In the genomic region with DNA sequence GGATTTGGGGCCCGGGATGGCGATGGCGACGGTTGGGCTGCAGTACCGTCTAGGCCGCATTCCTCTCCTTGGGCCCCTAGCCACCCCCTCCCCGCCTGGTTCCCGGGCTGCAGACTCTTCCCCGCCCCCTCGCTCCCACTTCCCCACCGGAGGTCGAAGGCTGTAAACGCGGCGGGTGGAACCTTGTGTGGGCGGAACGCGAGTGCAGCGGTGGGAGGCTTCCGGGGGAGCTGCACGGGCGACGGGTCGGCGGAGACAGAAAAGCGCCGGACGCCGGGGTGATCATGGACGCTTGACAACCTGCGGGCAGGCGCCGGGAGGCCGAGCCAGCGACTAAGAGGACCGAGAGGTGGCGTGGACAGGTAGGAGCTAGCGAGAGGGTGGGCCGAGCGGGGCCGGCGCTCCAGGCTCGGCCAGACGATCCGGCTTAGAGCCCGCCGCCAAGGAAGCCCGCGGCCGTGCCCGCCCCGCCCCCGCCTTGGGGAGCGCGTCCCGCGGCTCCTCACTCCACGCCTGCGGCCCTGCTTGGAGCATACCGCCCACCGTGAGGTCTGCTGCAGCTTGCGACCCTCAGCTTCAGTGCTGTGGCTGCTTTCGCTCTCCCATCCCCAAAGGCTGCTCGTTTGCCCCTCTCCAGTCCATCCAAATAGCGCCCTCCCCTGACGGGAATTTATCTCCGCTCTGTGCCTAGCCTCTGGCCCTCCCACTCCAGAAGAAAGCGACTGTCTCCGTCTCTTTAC, we compare ENCODE assay signal across 1 cellular context.
TF ChIP-seq lines count a peak whose summit lies in the region.

A gene (plus strand): TSS at position 269 of the 740 bp plus-strand sequence. CDS start 2,126 bp downstream, outside the sequence.

TF ChIP-seq in SK-N-SH, 30 proteins besides CTCF, POLR2A, EP300 and RAD21 (continued from another document):
- TF ChIP-seq, protein P1, sequence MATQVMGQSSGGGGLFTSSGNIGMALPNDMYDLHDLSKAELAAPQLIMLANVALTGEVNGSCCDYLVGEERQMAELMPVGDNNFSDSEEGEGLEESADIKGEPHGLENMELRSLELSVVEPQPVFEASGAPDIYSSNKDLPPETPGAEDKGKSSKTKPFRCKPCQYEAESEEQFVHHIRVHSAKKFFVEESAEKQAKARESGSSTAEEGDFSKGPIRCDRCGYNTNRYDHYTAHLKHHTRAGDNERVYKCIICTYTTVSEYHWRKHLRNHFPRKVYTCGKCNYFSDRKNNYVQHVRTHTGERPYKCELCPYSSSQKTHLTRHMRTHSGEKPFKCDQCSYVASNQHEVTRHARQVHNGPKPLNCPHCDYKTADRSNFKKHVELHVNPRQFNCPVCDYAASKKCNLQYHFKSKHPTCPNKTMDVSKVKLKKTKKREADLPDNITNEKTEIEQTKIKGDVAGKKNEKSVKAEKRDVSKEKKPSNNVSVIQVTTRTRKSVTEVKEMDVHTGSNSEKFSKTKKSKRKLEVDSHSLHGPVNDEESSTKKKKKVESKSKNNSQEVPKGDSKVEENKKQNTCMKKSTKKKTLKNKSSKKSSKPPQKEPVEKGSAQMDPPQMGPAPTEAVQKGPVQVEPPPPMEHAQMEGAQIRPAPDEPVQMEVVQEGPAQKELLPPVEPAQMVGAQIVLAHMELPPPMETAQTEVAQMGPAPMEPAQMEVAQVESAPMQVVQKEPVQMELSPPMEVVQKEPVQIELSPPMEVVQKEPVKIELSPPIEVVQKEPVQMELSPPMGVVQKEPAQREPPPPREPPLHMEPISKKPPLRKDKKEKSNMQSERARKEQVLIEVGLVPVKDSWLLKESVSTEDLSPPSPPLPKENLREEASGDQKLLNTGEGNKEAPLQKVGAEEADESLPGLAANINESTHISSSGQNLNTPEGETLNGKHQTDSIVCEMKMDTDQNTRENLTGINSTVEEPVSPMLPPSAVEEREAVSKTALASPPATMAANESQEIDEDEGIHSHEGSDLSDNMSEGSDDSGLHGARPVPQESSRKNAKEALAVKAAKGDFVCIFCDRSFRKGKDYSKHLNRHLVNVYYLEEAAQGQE (IDR thresholded peaks at IDR 0.05; ENCODE audit: low read depth, low read length): peak; percentile 75; the same call in 1 of the 2 replicates
- TF ChIP-seq FOXJ3 (CRISPR knock-in tag; IDR thresholded peaks at IDR 0.05): peak; percentile 68; the same call in 1 of the 2 replicates
TF ChIP-seq in SK-N-SH: peak in this region for 15.
